9 cellular contexts compared by ENCODE assay signal in genomic region chr15:51649659-51650521, GRCh38. TPM values are rescaled to one million over a fixed set of nuclear protein-coding genes. Genes with fewer than 3 reads are reported as not detected.
DNase-seq lines count a peak whose midpoint lies in the region; ATAC-seq and TF ChIP-seq lines count a peak whose summit lies in the region.
"Had no signal": no experiment of that assay in that cellular context is flagged by ENCODE, and none has a peak within 500 bp of the region (broad histone marks: within the 10 kb centered on the region; RNA-seq: fewer than 3 reads in every experiment).

No MANE protein-coding gene starts in this region.

- H3K27ac ChIP-seq in CD4-positive, alpha-beta memory T cell (ENCODE audit: low read depth, low read length): no peak overlapping the region
- H3K27ac ChIP-seq in ascending aorta (no peak overlapping the region), right atrium auricular region (no peak overlapping the region)
- H3K27ac ChIP-seq: SJSA1 had no signal

- no peak overlapping the region for H3K4me3 ChIP-seq in CD4-positive, alpha-beta memory T cell (ENCODE audit: low read length in 2 of 2)
- no peak overlapping the region for H3K4me3 ChIP-seq in ascending aorta
- H3K4me3 ChIP-seq in right atrium auricular region: no peak overlapping the region
- H3K4me3 ChIP-seq in retinal pigment epithelial cell (ENCODE audit: low read length): no peak overlapping the region
- H3K4me3 ChIP-seq: SJSA1 had no signal

- ATAC-seq in GM19452 (IDR thresholded peaks at IDR 0.05; ENCODE audit: unreplicated experiment) (peak; percentile 58), GM18909 (IDR thresholded peaks at IDR 0.05; ENCODE audit: poor library complexity, unreplicated experiment) (no peak)

- H3K9me3 Mint-ChIP-seq in CD4-positive, alpha-beta memory T cell: no peaks in the 10 kb centered on the region

- no peaks in the 10 kb centered on the region for H3K27me3 Mint-ChIP-seq in CD4-positive, alpha-beta memory T cell

- POLR2A ChIA-PET in CD4-positive, alpha-beta memory T cell (lab: Charles Lee; ENCODE audit: partially characterized antibody): interaction anchor here (1.1 to 2.2 kb wide), 3 partner anchors 87 to 127 kb away, joined by 6 to 23 read pairs (median 7); partner anchors contain the start of gene LYSMD2

- H3K4me1 Mint-ChIP-seq in CD4-positive, alpha-beta memory T cell: no peaks in the 10 kb centered on the region

- no peaks in the 10 kb centered on the region for H3K27me3 ChIP-seq in CD4-positive, alpha-beta memory T cell (ENCODE audit: insufficient read depth, low read length)
- H3K27me3 ChIP-seq in ascending aorta (no peaks in the 10 kb centered on the region), right atrium auricular region (no peaks in the 10 kb centered on the region)

- TF ChIP-seq CTCF in ascending aorta (IDR thresholded peaks at IDR 0.05): peak; percentile 49 to 74 (median 62)
- peak; percentile 62 to 77 for TF ChIP-seq CTCF in right atrium auricular region (IDR thresholded peaks at IDR 0.05)
- peak; percentile 79 for TF ChIP-seq CTCF in retinal pigment epithelial cell (conservative IDR thresholded peaks at IDR 0.05; ENCODE audit: low read depth, low read length)

- no peaks in the 10 kb centered on the region for H3K9me3 ChIP-seq in CD4-positive, alpha-beta memory T cell (ENCODE audit: control insufficient read depth in 1 of 2, low read length in 2 of 2)
- no peaks in the 10 kb centered on the region for H3K9me3 ChIP-seq in ascending aorta
- no peaks in the 10 kb centered on the region for H3K9me3 ChIP-seq in right atrium auricular region
- H3K9me3 ChIP-seq: SJSA1 had no signal

- H3K36me3 ChIP-seq in CD4-positive, alpha-beta memory T cell (ENCODE audit: insufficient read depth, low read length): no peaks in the 10 kb centered on the region
- H3K36me3 ChIP-seq in ascending aorta (no peaks in the 10 kb centered on the region), right atrium auricular region (no peaks in the 10 kb centered on the region)
- H3K36me3 ChIP-seq: SJSA1 had no signal

- no peaks in the 10 kb centered on the region for H3K4me1 ChIP-seq in CD4-positive, alpha-beta memory T cell (ENCODE audit: insufficient read depth, low read length)
- H3K4me1 ChIP-seq in ascending aorta (no peaks in the 10 kb centered on the region), right atrium auricular region (no peaks in the 10 kb centered on the region)
- H3K4me1 ChIP-seq: SJSA1 had no signal

- H3K27ac Mint-ChIP-seq in CD4-positive, alpha-beta memory T cell: no peak overlapping the region

- H3K36me3 Mint-ChIP-seq in CD4-positive, alpha-beta memory T cell: no peaks in the 10 kb centered on the region

- H3K4me3 Mint-ChIP-seq in CD4-positive, alpha-beta memory T cell: no peak overlapping the region

- CTCF ChIA-PET in CD4-positive, alpha-beta memory T cell (lab: Charles Lee; ENCODE audit: partially characterized antibody): interaction anchor here (0.6 to 8.8 kb wide), 33 partner anchors 8 to 578 kb away, joined by 3 to 283 read pairs (median 5); partner anchors contain the start of genes DMXL2 and LYSMD2

- intact Hi-C loops in CD4-positive, alpha-beta memory T cell (cut with micrococcal nuclease): loop anchor here (1.0 to 10.0 kb wide), 3 partner anchors 85 to 255 kb away; no protein-coding TSS in a partner anchor
- intact Hi-C loops in ascending aorta (cut with DNase I): loop anchor here (1.0 kb wide), 1 partner anchor 126 kb away; no protein-coding TSS in a partner anchor

- peak; percentile 65 to 72 (median 68) for DNase-seq in CD4-positive, alpha-beta memory T cell
- DNase-seq in NAMALWA (ENCODE audit: low spot score) (peak; percentile 87), RPMI8226 (peak; percentile 82), ascending aorta (ENCODE audit: low spot score in 2 of 2) (no peak), right atrium auricular region (ENCODE audit: low spot score) (no peak), retinal pigment epithelial cell (ENCODE audit: low read depth) (peak; percentile 27)

RNA-seq across cellular contexts. Expression of gene DMXL2, which starts 27.3 kb away (rescaled TPM):
- total RNA-seq in CD4-positive, alpha-beta memory T cell: 10 to 100 TPM in 1 of 2 experiments, 1 to 10 TPM in 1; 8.3 to 10.1 TPM
- under 1 TPM; 0.14 to 0.30 TPM for polyA plus RNA-seq in CD4-positive, alpha-beta memory T cell
- total RNA-seq in ascending aorta (8.6 TPM), right atrium auricular region (10 to 100 TPM in 1 of 2 donors, 1 to 10 TPM in 1; 10.0 to 22.2 TPM)

RNA-seq across cellular contexts. Expression of gene SCG3, which starts 31.4 kb away (rescaled TPM):
- total RNA-seq in CD4-positive, alpha-beta memory T cell: not detected
- polyA plus RNA-seq in CD4-positive, alpha-beta memory T cell: not detected
- not detected for total RNA-seq in ascending aorta
- not detected for total RNA-seq in right atrium auricular region
- total RNA-seq: SJSA1 had no signal

Comparison
In these comparisons a context has a peak if more than half of its experiments do, and no peak if none do; other contexts are left out.
1. DNase-seq: peak in CD4-positive, alpha-beta memory T cell (5 of 5), NAMALWA (single experiment), RPMI8226 (single experiment) and retinal pigment epithelial cell (single experiment); none in ascending aorta (0 of 2) and right atrium auricular region (single experiment).
2. Peak in every context shown above with its lines, with median percentiles within 50 percentile points of each other: CTCF ChIP-seq.